ENCODE assay signal across 17 cellular contexts in the genomic region with DNA sequence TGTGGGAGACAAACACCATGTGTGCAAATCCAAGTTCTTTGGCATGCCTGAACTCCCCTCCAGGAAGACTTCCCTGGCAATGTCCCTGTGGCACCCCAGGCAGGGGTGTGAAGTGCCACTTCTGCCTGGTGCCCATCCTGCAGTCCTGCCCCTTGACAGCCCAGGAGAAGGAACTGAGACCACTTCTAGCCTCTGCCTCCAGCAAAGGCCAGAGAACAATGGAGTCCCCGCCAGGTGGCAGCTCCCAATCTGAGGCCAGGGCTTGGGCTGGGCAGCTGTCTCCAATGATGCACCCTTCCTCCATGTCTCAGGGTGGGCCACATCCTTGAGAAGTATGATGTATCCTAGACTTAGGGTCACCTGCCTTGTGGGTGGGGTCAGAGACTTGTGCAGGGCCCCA. TPM values are rescaled to one million over a fixed set of nuclear protein-coding genes. Genes with fewer than 3 reads are reported as not detected.
"Had no signal": no experiment of that assay in that cellular context is flagged by ENCODE, and none has a peak within 500 bp of the region (broad histone marks: within the 10 kb centered on the region; RNA-seq: fewer than 3 reads in every experiment).

No MANE protein-coding gene starts in this region.

- H3K4me3 ChIP-seq: gastrocnemius medialis, heart right ventricle, thyroid gland, vagina had no signal

- H3K4me1 ChIP-seq: thyroid gland, vagina had no signal

- ATAC-seq: activated CD8-positive, alpha-beta T cell treated with anti-CD3 and anti-CD28 coated beads for 36 hours; gastrocnemius medialis; left lobe of liver had no signal

- H3K27me3 ChIP-seq: gastrocnemius medialis, heart right ventricle, thyroid gland, vagina had no signal

- DNase-seq: activated CD4-positive, alpha-beta T cell treated with anti-CD3 and anti-CD28 coated beads for 4 hours; activated CD8-positive, alpha-beta memory T cell treated with anti-CD3 and anti-CD28 coated beads, Interleukin-2, amount 50 U/mL, for 4 hours; activated CD8-positive, alpha-beta T cell treated with anti-CD3 and anti-CD28 coated beads for 36 hours; activated naive CD4-positive, alpha-beta T cell; cortex of kidney; effector CD8-positive, alpha-beta T cell; gastrocnemius medialis; heart right ventricle; stimulated activated CD4-positive, alpha-beta T cell treated with anti-CD3 and anti-CD28 coated beads, Interleukin-2, amount 100 ng/mL, for 48 hours had no signal

- H3K36me3 ChIP-seq: gastrocnemius medialis, heart right ventricle, thyroid gland, vagina, WERI-Rb-1 had no signal

- H3K9me3 ChIP-seq: gastrocnemius medialis, heart right ventricle, thyroid gland, vagina had no signal

- H3K27ac ChIP-seq: epithelial cell of prostate, gastrocnemius medialis, heart right ventricle, thyroid gland, vagina, WERI-Rb-1 had no signal

RNA-seq across cellular contexts. Expression of a gene that starts 5.4 kb away (rescaled TPM):
- total RNA-seq: activated CD8-positive, alpha-beta T cell treated with anti-CD3 and anti-CD28 coated beads for 36 hours; gastrocnemius medialis; left lobe of liver; natural killer cell treated with Interleukin-12 subunit alpha and Interleukin-12 subunit beta and Interleukin-15 and Interleukin-18, amount 100 ng/mL, for 72 hours; omental fat pad; pulmonary artery endothelial cell; thyroid gland; vagina had no signal
- polyA plus RNA-seq: heart right ventricle had no signal
